7 cellular contexts compared by ENCODE assay signal in the genomic region with DNA sequence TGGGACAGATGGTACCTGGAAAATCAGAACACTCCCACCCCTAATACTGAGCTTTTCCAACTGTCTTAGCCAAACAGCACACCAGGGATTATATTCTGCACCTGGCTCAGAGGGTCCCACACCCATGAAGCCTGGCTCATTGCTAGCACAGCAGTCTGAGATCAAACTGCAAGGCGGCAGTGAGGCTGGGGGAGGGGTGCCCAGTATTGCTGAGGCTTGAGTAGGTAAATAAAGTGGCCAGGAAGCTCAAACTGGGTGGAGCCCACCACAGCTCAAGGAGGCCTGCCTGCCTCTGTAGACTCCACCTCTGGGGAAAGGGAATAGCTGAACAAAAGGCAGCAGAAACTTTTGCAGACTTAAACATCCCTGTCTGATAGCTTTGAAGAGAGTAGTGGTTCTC.
DNase-seq lines count a peak whose midpoint lies in the region; ATAC-seq and TF ChIP-seq lines count a peak whose summit lies in the region.
"Not testable (repeated sequence)": the region's sequence is repeated elsewhere in the genome, so short reads cannot be mapped to it uniquely, and the experiment has no call there.

No MANE protein-coding gene starts in this region.

- TF ChIP-seq POLR2A in transverse colon (IDR thresholded peaks at IDR 0.05): not testable (repeated sequence)

- intact Hi-C loops in mucosa of descending colon (cut with DNase I, micrococcal nuclease); transverse colon (cut with DNase I; ENCODE audit: low total_unique reads): not testable (repeated sequence)

- H2BK20ac ChIP-seq in H9 (ENCODE audit: low read depth, low read length, poor library complexity, severe bottlenecking): not testable (repeated sequence)

- H3T11ph ChIP-seq in H9 (ENCODE audit: low read length): not testable (repeated sequence)

- ATAC-seq in mucosa of descending colon: not testable (repeated sequence)

- H3K23me2 ChIP-seq in H9 (ENCODE audit: insufficient read length, low read depth, low read length, poor library complexity, severe bottlenecking): not testable (repeated sequence)

- H2BK12ac ChIP-seq in H9 (ENCODE audit: insufficient read length, low read depth, low read length): not testable (repeated sequence)

- H3K9me3 ChIP-seq in H9 (ENCODE audit: control insufficient read depth, low read depth, low read length); endodermal cell (ENCODE audit: control insufficient read depth, low read length); mucosa of descending colon; transverse colon: not testable (repeated sequence)

- H3K36me3 Mint-ChIP-seq in H9 (ENCODE audit: insufficient read depth in 1 of 3, low read depth in 3 of 3); endodermal cell (ENCODE audit: low read depth): not testable (repeated sequence)

- not testable (repeated sequence) for H4K8ac ChIP-seq in H9 (replicated peaks; ENCODE audit: insufficient read length, low read depth, low read length)

- not testable (repeated sequence) for H3K56ac ChIP-seq in H9 (ENCODE audit: insufficient read length, low read depth, low read length)

- peak overlapping the region; percentile 52 for H2AFZ ChIP-seq in H9 (ENCODE audit: low read length)

- H3K79me1 ChIP-seq in H9 (ENCODE audit: insufficient read depth, low read depth, low read length, poor library complexity, severe bottlenecking): not testable (repeated sequence)

- DNase-seq in H9 (peak; percentile 51), NCI-H2171 treated with DMSO at 0.1 percent for 48 hours (lab: John Stamatoyannopoulos, UW) (peak; percentile 93), NCI-H748 (lab: John Stamatoyannopoulos, UW; ENCODE audit: unreplicated experiment) (peak; percentile 35), OCI-M1 (lab: John Stamatoyannopoulos, UW) (peak; percentile 14), endodermal cell (peak; percentile 69), mucosa of descending colon (peak in 2 of 3 donors; percentile 31 to 40), transverse colon (peak; percentile 14)

- not testable (repeated sequence) for TF ChIP-seq CTCF in H9 (conservative IDR thresholded peaks at IDR 0.05); endodermal cell (conservative IDR thresholded peaks at IDR 0.05); mucosa of descending colon (IDR thresholded peaks at IDR 0.05); transverse colon (IDR thresholded peaks at IDR 0.05)

- not testable (repeated sequence) for H3K27me3 Mint-ChIP-seq in H9 (ENCODE audit: low read depth); endodermal cell (ENCODE audit: insufficient read depth)

- in situ Hi-C loops in transverse colon (cut with MboI; ENCODE audit: low pct_ligation_motif_present in 1 of 4, low pct_unique_long_range_greater_than_20kb in 1 of 4, low sequenced_read_pairs in 3 of 4): not testable (repeated sequence)

- H4K20me1 ChIP-seq in H9 (ENCODE audit: control insufficient read depth, insufficient read depth, insufficient read length): not testable (repeated sequence)

- peak overlapping the region; percentile 75 for H3K14ac ChIP-seq in H9 (ENCODE audit: insufficient read depth, low read length)

- H2AK5ac ChIP-seq in H9 (ENCODE audit: insufficient read length, low read length): not testable (repeated sequence)

- H3K9me3 Mint-ChIP-seq in H9: peaks cover 15 to 17% of the 10 kb centered on the region in 2 experiments
- peaks cover 19% of the 10 kb centered on the region for H3K9me3 Mint-ChIP-seq in endodermal cell

- not testable (repeated sequence) for H3K27ac Mint-ChIP-seq in H9, endodermal cell

- not testable (repeated sequence) for H3K4ac ChIP-seq in H9 (ENCODE audit: low read depth, low read length)

- not testable (repeated sequence) for H3K4me3 Mint-ChIP-seq in H9, endodermal cell

- H3K27me3 ChIP-seq in H9 (ENCODE audit: insufficient read depth, low read length); endodermal cell (ENCODE audit: control insufficient read depth, insufficient read depth, low read length, poor library complexity, severe bottlenecking); transverse colon: not testable (repeated sequence)

- not testable (repeated sequence) for H2BK15ac ChIP-seq in H9 (ENCODE audit: low read depth, low read length)

- H3K4me3 ChIP-seq in endodermal cell (ENCODE audit: low read length); mucosa of descending colon; transverse colon: not testable (repeated sequence)

- H3K23ac ChIP-seq in H9 (ENCODE audit: insufficient read length, low read depth, low read length): not testable (repeated sequence)

- not testable (repeated sequence) for H3K36me3 ChIP-seq in endodermal cell (ENCODE audit: control insufficient read depth, insufficient read depth, low read length); mucosa of descending colon (ENCODE audit: low read depth); transverse colon

- H3K18ac ChIP-seq in H9 (ENCODE audit: insufficient read length, low read depth, low read length): peak overlapping the region; percentile 82

- H4K91ac ChIP-seq in H9 (ENCODE audit: insufficient read length, low read depth, low read length): not testable (repeated sequence)

- peak overlapping the region; percentile 25 for H3K4me2 ChIP-seq in H9 (ENCODE audit: insufficient read depth, insufficient read length, low read length)

- H4K5ac ChIP-seq in H9 (ENCODE audit: insufficient read length, low read depth, low read length): peak overlapping the region; percentile 83

- WGBS in H9 (ENCODE audit: extremely low coverage, insufficient read length, low lambda C conversion rate): no CpG with 5 or more reads among the region's 1 CpG
- WGBS in endodermal cell (ENCODE audit: insufficient coverage in 1 of 2, insufficient read length in 1 of 2), 2 experiments: 40 to 41% methylated on average over 1 of the region's 1 CpG
- WGBS in transverse colon (ENCODE audit: low coverage in 1 of 2), 2 donors: 20 to 42% methylated on average over 1 of the region's 1 CpG

- not testable (repeated sequence) for H3K4me1 ChIP-seq in H9 (ENCODE audit: insufficient read depth, low read length); endodermal cell (ENCODE audit: control insufficient read depth, insufficient read depth, low read length); mucosa of descending colon (ENCODE audit: low read depth); transverse colon

- not testable (repeated sequence) for H3K27ac ChIP-seq in H9 (ENCODE audit: insufficient read length, low read depth, low read length); endodermal cell (ENCODE audit: low read depth, low read length); transverse colon

- TF ChIP-seq EP300 in transverse colon (IDR thresholded peaks at IDR 0.05; ENCODE audit: low read depth): not testable (repeated sequence)

- H3K9ac ChIP-seq in H9 (ENCODE audit: extremely low read depth, insufficient read length, low read length); endodermal cell (ENCODE audit: extremely low read depth, low read length, poor library complexity, severe bottlenecking): not testable (repeated sequence)

- not testable (repeated sequence) for H3K79me2 ChIP-seq in H9 (ENCODE audit: insufficient read depth, low read length)

- H2BK5ac ChIP-seq in H9 (ENCODE audit: insufficient read length, low read length): not testable (repeated sequence)

- H3K4me1 Mint-ChIP-seq in H9: peaks cover 9 to 10% of the 10 kb centered on the region in 2 experiments
- not testable (repeated sequence) for H3K4me1 Mint-ChIP-seq in endodermal cell

- H2BK120ac ChIP-seq in H9 (ENCODE audit: low read depth, low read length, poor library complexity, severe bottlenecking): not testable (repeated sequence)

Comparison
In these comparisons a context has a peak if more than half of its experiments do, and no peak if none do; other contexts are left out.
1. DNase-seq: peak in every context shown above with its lines; median percentile 93 in NCI-H2171 treated with DMSO at 0.1 percent for 48 hours; 69 in endodermal cell; 51 in H9; 36 in mucosa of descending colon; 35 in NCI-H748; 14 in OCI-M1; 14 in transverse colon.